Comparison of ENCODE assay signal across 10 cellular contexts in genomic region chr2:147623328-147623727, GRCh38.
A peak's percentile ranks its signal among the peaks of the same experiment; 100 is the strongest.
DNase-seq lines count a peak whose midpoint lies in the region; ATAC-seq, FAIRE-seq and TF ChIP-seq lines count a peak whose summit lies in the region.
"Had no signal": no experiment of that assay in that cellular context is flagged by ENCODE, and none has a peak within 500 bp of the region (broad histone marks: within the 10 kb centered on the region; RNA-seq: fewer than 3 reads in every experiment).

No MANE protein-coding gene starts in this region.

- intact Hi-C loops in activated T-helper 1 cell treated with anti-CD3 and anti-CD28 coated beads, Interleukin-12 subunit alpha, Interleukin-12 subunit beta, Interleukin-2, Interleukin-4 antibody, amounts not matched to agents 30 ng/mL and 10 ng/mL and 1 ng/mL, durations not matched to agents 14 hours and 24 hours and 36 hours (cut with micrococcal nuclease): loop anchor here (1.0 to 2.0 kb wide), 2 partner anchors 40 to 221 kb away; partner anchors contain the start of gene ACVR2A
- intact Hi-C loops in HepG2 (cut with micrococcal nuclease; ENCODE audit: unreplicated experiment): no loop called here

- no peaks in the 10 kb centered on the region for H3K79me2 ChIP-seq in HepG2 (ENCODE audit: insufficient read depth, low read length)

- 71% methylated on average over 1 of the region's 1 CpG for WGBS in HepG2 (ENCODE audit: low lambda C conversion rate)

- no peak overlapping the region for H3K4me2 ChIP-seq in HepG2 (ENCODE audit: low read depth, low read length)

- in situ Hi-C loops in HepG2 (cut with HindIII; ENCODE audit: extremely low pct_ligation_motif_present, low pct_unique_long_range_greater_than_20kb): loop anchor here (25.0 kb wide), 1 partner anchor 289 kb away; no protein-coding TSS in a partner anchor

- H3K27ac ChIP-seq in HepG2 (ENCODE audit: extremely low read length, insufficient read depth, low read length): no peak overlapping the region

- POLR2A ChIA-PET in HepG2 (lab: Yijun Ruan, JAX): no interaction called here

- BruUV-seq in HepG2 (replicated peaks; lab: Mats Ljungman, UMichigan): no TSS peak

- peak overlapping the region; percentile 61 for H3K27ac Mint-ChIP-seq in activated T-helper 1 cell treated with anti-CD3 and anti-CD28 coated beads, Interleukin-12 subunit alpha, Interleukin-12 subunit beta, Interleukin-2, Interleukin-4 antibody, amounts not matched to agents 30 ng/mL and 10 ng/mL and 1 ng/mL, durations not matched to agents 14 hours and 24 hours and 36 hours

- TF ChIP-seq EP300 in HepG2 (IDR thresholded peaks at IDR 0.05; ENCODE audit: low read depth in 2 of 2, low read length in 2 of 2) (no peak), HepG2 (CRISPR knock-in tag; IDR thresholded peaks at IDR 0.05; ENCODE audit: borderline replicate concordance) (no peak)

- H3K27me3 ChIP-seq in HepG2 (ENCODE audit: control insufficient read depth in 1 of 2, insufficient read depth in 2 of 2, low read length in 2 of 2): no peaks in the 10 kb centered on the region

- H2AFZ ChIP-seq in HepG2 (ENCODE audit: low read length): no peak overlapping the region

- no peaks in the 10 kb centered on the region for H4K20me1 ChIP-seq in HepG2 (ENCODE audit: insufficient read depth, low read length)

- H3K4me3 Mint-ChIP-seq in activated T-helper 1 cell treated with anti-CD3 and anti-CD28 coated beads, Interleukin-12 subunit alpha, Interleukin-12 subunit beta, Interleukin-2, Interleukin-4 antibody, amounts not matched to agents 30 ng/mL and 10 ng/mL and 1 ng/mL, durations not matched to agents 14 hours and 24 hours and 36 hours: peak overlapping the region; percentile 13

- no peak for TF ChIP-seq RAD21 in HepG2 (CRISPR knock-in tag; IDR thresholded peaks at IDR 0.05)

- H3K4me1 Mint-ChIP-seq in activated T-helper 1 cell treated with anti-CD3 and anti-CD28 coated beads, Interleukin-12 subunit alpha, Interleukin-12 subunit beta, Interleukin-2, Interleukin-4 antibody, amounts not matched to agents 30 ng/mL and 10 ng/mL and 1 ng/mL, durations not matched to agents 14 hours and 24 hours and 36 hours (ENCODE audit: low read depth): peaks cover 29% of the 10 kb centered on the region

- no peak for DNase-seq in GM12891 (ENCODE audit: insufficient read length, low spot score)
- peak; percentile 10 for DNase-seq in GM20000 (ENCODE audit: low spot score)
- DNase-seq in activated T-helper 1 cell treated with anti-CD3 and anti-CD28 coated beads, Interleukin-12 subunit alpha, Interleukin-12 subunit beta, Interleukin-2, Interleukin-4 antibody, amounts not matched to agents 30 ng/mL and 10 ng/mL and 1 ng/mL, durations not matched to agents 14 hours and 24 hours and 36 hours (ENCODE audit: low spot score): no peak
- no peak for DNase-seq in HepG2 (ENCODE audit: low spot score)
- no peak for DNase-seq in NCI-H510A (lab: John Stamatoyannopoulos, UW)
- no peak for DNase-seq in DMS79 (lab: John Stamatoyannopoulos, UW)
- no peak for DNase-seq in NCI-H1436 treated with DMSO at 0.1 percent for 48 hours (lab: John Stamatoyannopoulos, UW)
- DNase-seq: NCI-H1694 treated with DMSO at 0.1 percent for 48 hours had no signal

- no peak overlapping the region for H3K4me3 ChIP-seq in HepG2 (replicated peaks in 1 of 3; ENCODE audit: insufficient read depth in 1 of 3, low read depth in 2 of 3, low read length in 3 of 3)

- no peak for TF ChIP-seq CTCF in GM20000 (IDR thresholded peaks at IDR 0.05; ENCODE audit: extremely low read depth, missing control alignments)
- no peak for TF ChIP-seq CTCF in HepG2 (CRISPR knock-in tag; IDR thresholded peaks at IDR 0.05)

- H3K9ac ChIP-seq in HepG2 (ENCODE audit: insufficient read depth, low read depth, low read length): no peak overlapping the region

- H3K4me1 ChIP-seq in HepG2 (ENCODE audit: insufficient read depth, low read length): no peaks in the 10 kb centered on the region

- no peaks in the 10 kb centered on the region for H3K27me3 Mint-ChIP-seq in activated T-helper 1 cell treated with anti-CD3 and anti-CD28 coated beads, Interleukin-12 subunit alpha, Interleukin-12 subunit beta, Interleukin-2, Interleukin-4 antibody, amounts not matched to agents 30 ng/mL and 10 ng/mL and 1 ng/mL, durations not matched to agents 14 hours and 24 hours and 36 hours (ENCODE audit: insufficient read depth)

- H3K9me3 Mint-ChIP-seq in activated T-helper 1 cell treated with anti-CD3 and anti-CD28 coated beads, Interleukin-12 subunit alpha, Interleukin-12 subunit beta, Interleukin-2, Interleukin-4 antibody, amounts not matched to agents 30 ng/mL and 10 ng/mL and 1 ng/mL, durations not matched to agents 14 hours and 24 hours and 36 hours: no peaks in the 10 kb centered on the region

- CTCF ChIA-PET in HepG2 (lab: Yijun Ruan, JAX; ENCODE audit: low intra/inter-chr PET ratio, low total read pairs): no interaction called here

- H3K36me3 ChIP-seq in HepG2 (replicated peaks in 1 of 2; ENCODE audit: control insufficient read depth in 1 of 2, insufficient read depth in 2 of 2, low read length in 2 of 2): no peaks in the 10 kb centered on the region

- FAIRE-seq in GM12891 (lab: Jason Lieb, UNC) (peak; percentile 78), HepG2 (lab: Jason Lieb, UNC) (no peak)
- FAIRE-seq: G401.6 had no signal

- peaks cover 2% of the 10 kb centered on the region for H3K36me3 Mint-ChIP-seq in activated T-helper 1 cell treated with anti-CD3 and anti-CD28 coated beads, Interleukin-12 subunit alpha, Interleukin-12 subunit beta, Interleukin-2, Interleukin-4 antibody, amounts not matched to agents 30 ng/mL and 10 ng/mL and 1 ng/mL, durations not matched to agents 14 hours and 24 hours and 36 hours (ENCODE audit: low read depth)

- ATAC-seq in HG03196 (IDR thresholded peaks at IDR 0.05; ENCODE audit: unreplicated experiment) (peak; percentile 96), HepG2 (no peak)

- no peaks in the 10 kb centered on the region for H3K9me3 ChIP-seq in HepG2 (ENCODE audit: low read length)

- no peak for TF ChIP-seq POLR2A in GM12891 (IDR thresholded peaks at IDR 0.05; ENCODE audit: low read depth, low read length)
- TF ChIP-seq POLR2A in HepG2 (IDR thresholded peaks at IDR 0.05; ENCODE audit: insufficient read depth in 1 of 2, low read depth in 2 of 2, low read length in 2 of 2): no peak

TF ChIP-seq in GM12891, 5 proteins besides CTCF, POLR2A, EP300 and RAD21:
- TF ChIP-seq TAF1 (IDR thresholded peaks at IDR 0.05; ENCODE audit: low read depth, low read length) (no peak), SPI1 (IDR thresholded peaks at IDR 0.05; ENCODE audit: low read depth, low read length) (peak; percentile 16; the same call in 1 of the 2 replicates)
TF ChIP-seq in GM12891: peak in this region for 1.

TF ChIP-seq in HepG2, 621 proteins besides CTCF, POLR2A, EP300 and RAD21:
- TF ChIP-seq ATF7 (IDR thresholded peaks at IDR 0.05) (no peak), ATF7 (CRISPR knock-in tag; IDR thresholded peaks at IDR 0.05) (no peak), RCOR2 (CRISPR knock-in tag; IDR thresholded peaks at IDR 0.05) (no peak), RBFOX2 (IDR thresholded peaks at IDR 0.05; ENCODE audit: low read depth, low read length) (no peak), ATF4 (CRISPR knock-in tag; IDR thresholded peaks at IDR 0.05) (no peak), PHF8 (CRISPR knock-in tag; IDR thresholded peaks at IDR 0.05) (no peak), IKZF1 (IDR thresholded peaks at IDR 0.05) (no peak), PREB (CRISPR knock-in tag; IDR thresholded peaks at IDR 0.05) (no peak), SMAD9 (CRISPR knock-in tag; IDR thresholded peaks at IDR 0.05) (no peak), NFYC (CRISPR knock-in tag; IDR thresholded peaks at IDR 0.05) (no peak), POLR2AphosphoS2 (IDR thresholded peaks at IDR 0.05; ENCODE audit: low read depth, low read length) (no peak), MIER2 (CRISPR knock-in tag; IDR thresholded peaks at IDR 0.05) (no peak), ZSCAN9 (CRISPR knock-in tag; IDR thresholded peaks at IDR 0.05; ENCODE audit: borderline replicate concordance) (no peak)
